1 cellular context compared by ENCODE assay signal in genomic region chr15:68114840-68115239, GRCh38.
TF ChIP-seq lines count a peak whose summit lies in the region.

No MANE protein-coding gene starts in this region.

TF ChIP-seq in IMR-90, 13 proteins besides CTCF, POLR2A, EP300 and RAD21:
- no peak for TF ChIP-seq NFE2L2 (IDR thresholded peaks at IDR 0.05; ENCODE audit: low read depth, low read length)
- TF ChIP-seq RCOR1 (IDR thresholded peaks at IDR 0.05; ENCODE audit: insufficient replicate concordance, low read length): no peak
- TF ChIP-seq CHD1 (IDR thresholded peaks at IDR 0.05; ENCODE audit: low read depth, low read length): no peak
- no peak for TF ChIP-seq MXI1 (IDR thresholded peaks at IDR 0.05; ENCODE audit: borderline replicate concordance, low read depth, low read length)
- no peak for TF ChIP-seq RFX5 (IDR thresholded peaks at IDR 0.05; ENCODE audit: low read depth, low read length)
- TF ChIP-seq MAZ (IDR thresholded peaks at IDR 0.05; ENCODE audit: borderline replicate concordance, low read depth, low read length): no peak
- TF ChIP-seq MAFK (IDR thresholded peaks at IDR 0.05; ENCODE audit: low read depth, low read length): no peak
- no peak for TF ChIP-seq BHLHE40 (IDR thresholded peaks at IDR 0.05; ENCODE audit: low read depth, low read length)
- TF ChIP-seq FOS (IDR thresholded peaks at IDR 0.05; ENCODE audit: low read depth, low read length): no peak
- TF ChIP-seq SMC3 (IDR thresholded peaks at IDR 0.05; ENCODE audit: low read depth, low read length): no peak
- no peak for TF ChIP-seq CEBPB (IDR thresholded peaks at IDR 0.05; ENCODE audit: low read depth, low read length)
- TF ChIP-seq, protein P1, sequence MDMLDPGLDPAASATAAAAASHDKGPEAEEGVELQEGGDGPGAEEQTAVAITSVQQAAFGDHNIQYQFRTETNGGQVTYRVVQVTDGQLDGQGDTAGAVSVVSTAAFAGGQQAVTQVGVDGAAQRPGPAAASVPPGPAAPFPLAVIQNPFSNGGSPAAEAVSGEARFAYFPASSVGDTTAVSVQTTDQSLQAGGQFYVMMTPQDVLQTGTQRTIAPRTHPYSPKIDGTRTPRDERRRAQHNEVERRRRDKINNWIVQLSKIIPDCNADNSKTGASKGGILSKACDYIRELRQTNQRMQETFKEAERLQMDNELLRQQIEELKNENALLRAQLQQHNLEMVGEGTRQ (IDR thresholded peaks at IDR 0.05; ENCODE audit: low read depth, low read length): no peak
- TF ChIP-seq ELK1 (IDR thresholded peaks at IDR 0.05; ENCODE audit: borderline replicate concordance, low read depth, low read length): no peak
